ENCODE assay signal across 8 cellular contexts in the genomic region with DNA sequence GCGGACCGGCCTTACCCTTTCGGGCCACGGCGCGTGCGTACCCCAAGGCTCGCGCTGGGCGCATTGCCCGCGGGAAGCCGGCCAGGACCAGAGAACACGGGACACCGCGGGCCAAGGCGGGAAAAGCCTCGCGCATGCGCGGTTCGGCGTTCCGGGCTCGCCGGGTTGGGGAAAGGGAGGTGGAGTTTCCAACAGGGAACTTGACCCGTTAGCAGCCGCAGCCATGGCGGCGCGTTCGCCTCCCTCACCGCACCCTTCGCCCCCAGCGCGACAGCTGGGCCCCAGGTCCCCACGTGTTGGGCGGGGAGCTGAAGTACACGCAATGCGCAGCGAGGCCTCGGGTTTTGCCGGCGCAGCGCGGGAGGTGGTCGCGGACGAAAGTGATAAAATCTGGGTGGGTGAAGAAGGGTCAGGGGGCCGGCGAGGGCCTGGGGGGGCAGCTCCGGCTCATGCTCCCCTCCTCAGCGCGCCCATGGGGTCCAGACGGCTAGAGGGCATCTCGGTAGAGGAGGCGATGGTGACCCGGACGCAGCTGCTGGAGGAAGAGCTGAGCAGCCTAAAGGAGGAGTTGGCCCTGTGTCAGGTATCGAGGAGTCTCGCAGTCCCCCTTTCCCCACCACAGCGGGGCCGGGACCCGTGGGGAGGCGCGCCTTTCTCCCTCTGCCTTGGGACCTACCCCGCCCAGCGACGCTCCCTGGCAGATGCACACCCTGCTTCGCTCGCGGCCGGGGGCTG. TPM values are rescaled to one million over a fixed set of nuclear protein-coding genes. Genes with fewer than 3 reads are reported as not detected.
DNase-seq lines count a peak whose midpoint lies in the region; ATAC-seq lines count a peak whose summit lies in the region.

Gene CNTLN, plus strand, starts transcription at position 198 of the 735 bp plus-strand sequence. Its CDS starts 26 bp downstream, at position 224.

- H3K79me2 ChIP-seq in Karpas-422 (ENCODE audit: low read length) (peaks cover 48% of the 10 kb centered on the region), trophoblast cell (ENCODE audit: control insufficient read depth, insufficient read depth, low read length, poor library complexity) (peaks cover 5% of the 10 kb centered on the region)

- peak within 1 kb of the TSS; percentile 95 for H4K8ac ChIP-seq in trophoblast cell (ENCODE audit: low read depth, low read length)

- no CpG with 5 or more reads among the region's 73 CpGs for WGBS in trophoblast cell (ENCODE audit: extremely low coverage, insufficient coverage, insufficient read length)
- under 1% methylated on average over 73 of the region's 73 CpGs for WGBS in urinary bladder

- H3K23ac ChIP-seq in trophoblast cell (ENCODE audit: low read length): no peak within 1 kb of the TSS

- no peak within 1 kb of the TSS for H2BK12ac ChIP-seq in trophoblast cell (ENCODE audit: low read length)

- peak within 1 kb of the TSS; percentile 44 for H3K4ac ChIP-seq in trophoblast cell (ENCODE audit: low read depth, low read length)

- H3K18ac ChIP-seq in trophoblast cell (ENCODE audit: low read length): peak within 1 kb of the TSS; percentile 89

- intact Hi-C loops in left ventricle myocardium superior (cut with micrococcal nuclease): no loop called here

- H3K4me2 ChIP-seq in Karpas-422 (ENCODE audit: low read depth, low read length, poor library complexity, severe bottlenecking) (peak within 1 kb of the TSS; percentile 73), trophoblast cell (ENCODE audit: low read length) (peak within 1 kb of the TSS; percentile 84)

- peak within 1 kb of the TSS; percentile 75 for H4K91ac ChIP-seq in trophoblast cell (ENCODE audit: low read depth, low read length)

- H3K27me3 ChIP-seq in Karpas-422 (ENCODE audit: low read length) (no peaks in the 10 kb centered on the region), trophoblast cell (ENCODE audit: insufficient read depth, low read length) (no peaks in the 10 kb centered on the region)

- H3K9me3 ChIP-seq in Karpas-422 (ENCODE audit: low read length) (no peaks in the 10 kb centered on the region), trophoblast cell (ENCODE audit: insufficient read depth, low read depth, low read length) (no peaks in the 10 kb centered on the region)

- H2BK5ac ChIP-seq in trophoblast cell (ENCODE audit: low read depth, low read length, poor library complexity): peak within 1 kb of the TSS; percentile 17

- peak within 1 kb of the TSS; percentile 89 for H4K12ac ChIP-seq in trophoblast cell (ENCODE audit: low read depth, low read length)

- H4K20me1 ChIP-seq in Karpas-422 (ENCODE audit: insufficient read depth, low read depth, low read length): no peaks in the 10 kb centered on the region

- peak within 1 kb of the TSS; percentile 42 for H2AFZ ChIP-seq in Karpas-422 (ENCODE audit: low read length)
- H2AFZ ChIP-seq in trophoblast cell (ENCODE audit: insufficient read depth, low read length, poor library complexity): peak within 1 kb of the TSS; percentile 98

- H3K4me3 ChIP-seq in Karpas-422 (ENCODE audit: low read length) (peak within 1 kb of the TSS; percentile 60), trophoblast cell (ENCODE audit: low read depth, low read length) (peak within 1 kb of the TSS; percentile 88), urinary bladder (ENCODE audit: low read depth, low read length) (peak within 1 kb of the TSS; percentile 75)

- peaks cover 8% of the 10 kb centered on the region for H3K79me1 ChIP-seq in trophoblast cell (ENCODE audit: low read length)

- peaks cover 15% of the 10 kb centered on the region for H3K4me1 ChIP-seq in Karpas-422 (ENCODE audit: low read length)
- peaks cover 0 to 3% of the 10 kb centered on the region in 2 experiments for H3K4me1 ChIP-seq in trophoblast cell (ENCODE audit: control insufficient read depth in 1 of 2, insufficient read depth in 2 of 2, low read length in 2 of 2)
- H3K4me1 ChIP-seq in urinary bladder (ENCODE audit: insufficient read depth): no peaks in the 10 kb centered on the region

- H2AK5ac ChIP-seq in trophoblast cell (ENCODE audit: low read length): no peak within 1 kb of the TSS

- H3K9me2 ChIP-seq in Karpas-422 (replicated peaks; ENCODE audit: insufficient read depth, low read length): no peaks in the 10 kb centered on the region

- peak within 1 kb of the TSS; percentile 86 for H3K9ac ChIP-seq in Karpas-422 (ENCODE audit: low read length)
- peak within 1 kb of the TSS; percentile 80 for H3K9ac ChIP-seq in trophoblast cell (ENCODE audit: low read length)

- H2BK120ac ChIP-seq in trophoblast cell (ENCODE audit: insufficient read depth, low read length, poor library complexity): peak within 1 kb of the TSS; percentile 59

- H3K36me3 ChIP-seq in Karpas-422 (ENCODE audit: insufficient read depth, low read length) (no peaks in the 10 kb centered on the region; the same call in 1 of the 2 replicates), trophoblast cell (ENCODE audit: control insufficient read depth in 1 of 2, insufficient read depth in 2 of 2, low read length in 2 of 2) (no peaks in the 10 kb centered on the region), urinary bladder (ENCODE audit: insufficient read depth) (no peaks in the 10 kb centered on the region)

- H3K27ac ChIP-seq in Karpas-422 (ENCODE audit: low read length) (peak within 1 kb of the TSS; percentile 38; the same call in 1 of the 2 replicates), trophoblast cell (ENCODE audit: low read depth, low read length) (no peak within 1 kb of the TSS), urinary bladder (ENCODE audit: low read depth) (peak within 1 kb of the TSS; percentile 72)

- DNase-seq in DMS114 treated with DMSO at 0.1 percent for 48 hours (lab: John Stamatoyannopoulos, UW; ENCODE audit: unreplicated experiment) (peak; percentile 50), Karpas-422 (peak; percentile 91), RPMI8226 (peak; percentile 91), amniotic stem cell (lab: John Stamatoyannopoulos, UW) (peak; percentile 36), left ventricle myocardium superior (peak; percentile 99), trophoblast cell (peak; percentile 78 to 90)

- H3K14ac ChIP-seq in trophoblast cell (ENCODE audit: low read length): peak within 1 kb of the TSS; percentile 93

- ATAC-seq in GM21723 (IDR thresholded peaks at IDR 0.05; ENCODE audit: unreplicated experiment) (peak; percentile 64), left ventricle myocardium superior (peak; percentile 98)

RNA-seq across cellular contexts. Expression of gene CNTLN, which starts in this region (rescaled TPM):
- total RNA-seq in Karpas-422 (2014; rRNA removed; shearing (Covaris generic); ENCODE audit: low replicate concordance): 13.0 and 18.3 TPM in 2 replicates
- total RNA-seq in left ventricle myocardium superior: 4.2 TPM
- polyA plus RNA-seq in trophoblast cell (2013): 3.5 and 3.8 TPM in 2 replicates
- total RNA-seq in urinary bladder: 49.3 TPM
- polyA plus RNA-seq in urinary bladder: 6.7 TPM

Comparison
In these comparisons a context has a peak if more than half of its experiments do, and no peak if none do; other contexts are left out.
1. DNase-seq: peak in every context shown above with its lines; median percentile 99 in left ventricle myocardium superior; 91 in Karpas-422; 91 in RPMI8226; 84 in trophoblast cell; 50 in DMS114 treated with DMSO at 0.1 percent for 48 hours; 36 in amniotic stem cell.